Comparison of ENCODE assay signal across 1 cellular context in the genomic region with DNA sequence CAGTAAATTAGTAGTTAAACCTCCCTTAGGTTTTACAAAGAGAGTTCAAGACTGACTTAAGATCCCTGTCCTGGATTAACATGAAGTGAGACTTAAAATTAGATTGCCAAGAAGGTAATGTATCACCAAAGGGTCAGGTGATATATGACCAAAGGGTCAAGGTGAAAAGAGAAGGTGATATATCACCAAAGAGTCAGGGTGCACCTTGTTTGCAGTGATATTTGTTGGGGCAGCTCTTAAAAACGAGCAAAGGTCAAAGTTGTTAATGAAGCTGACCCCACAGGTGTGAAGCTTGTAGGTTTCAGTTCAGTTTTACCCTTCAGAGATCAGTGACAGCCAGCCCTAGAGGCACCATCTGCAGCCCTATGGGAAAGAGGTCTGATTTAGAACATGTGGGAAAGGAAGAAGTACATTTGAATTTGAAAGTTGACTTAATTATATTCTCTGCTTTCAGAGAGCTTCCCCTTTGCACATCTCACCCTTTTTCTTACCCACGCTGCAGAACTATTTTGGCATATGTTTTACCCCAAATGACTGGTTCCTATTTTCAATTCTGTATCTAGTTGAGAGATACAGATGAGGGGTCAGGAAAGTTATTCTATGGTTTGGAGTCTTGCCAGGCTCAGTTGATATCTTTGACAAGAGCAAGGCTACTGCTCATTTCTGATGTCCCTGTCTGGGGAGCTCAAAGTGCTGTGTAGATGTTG.
TF ChIP-seq lines count a peak whose summit lies in the region.

No MANE protein-coding gene starts in this region.

TF ChIP-seq in GM12878, 131 proteins besides CTCF, POLR2A, EP300 and RAD21 (continued from another document and continues in another):
- TF ChIP-seq, protein P1, sequence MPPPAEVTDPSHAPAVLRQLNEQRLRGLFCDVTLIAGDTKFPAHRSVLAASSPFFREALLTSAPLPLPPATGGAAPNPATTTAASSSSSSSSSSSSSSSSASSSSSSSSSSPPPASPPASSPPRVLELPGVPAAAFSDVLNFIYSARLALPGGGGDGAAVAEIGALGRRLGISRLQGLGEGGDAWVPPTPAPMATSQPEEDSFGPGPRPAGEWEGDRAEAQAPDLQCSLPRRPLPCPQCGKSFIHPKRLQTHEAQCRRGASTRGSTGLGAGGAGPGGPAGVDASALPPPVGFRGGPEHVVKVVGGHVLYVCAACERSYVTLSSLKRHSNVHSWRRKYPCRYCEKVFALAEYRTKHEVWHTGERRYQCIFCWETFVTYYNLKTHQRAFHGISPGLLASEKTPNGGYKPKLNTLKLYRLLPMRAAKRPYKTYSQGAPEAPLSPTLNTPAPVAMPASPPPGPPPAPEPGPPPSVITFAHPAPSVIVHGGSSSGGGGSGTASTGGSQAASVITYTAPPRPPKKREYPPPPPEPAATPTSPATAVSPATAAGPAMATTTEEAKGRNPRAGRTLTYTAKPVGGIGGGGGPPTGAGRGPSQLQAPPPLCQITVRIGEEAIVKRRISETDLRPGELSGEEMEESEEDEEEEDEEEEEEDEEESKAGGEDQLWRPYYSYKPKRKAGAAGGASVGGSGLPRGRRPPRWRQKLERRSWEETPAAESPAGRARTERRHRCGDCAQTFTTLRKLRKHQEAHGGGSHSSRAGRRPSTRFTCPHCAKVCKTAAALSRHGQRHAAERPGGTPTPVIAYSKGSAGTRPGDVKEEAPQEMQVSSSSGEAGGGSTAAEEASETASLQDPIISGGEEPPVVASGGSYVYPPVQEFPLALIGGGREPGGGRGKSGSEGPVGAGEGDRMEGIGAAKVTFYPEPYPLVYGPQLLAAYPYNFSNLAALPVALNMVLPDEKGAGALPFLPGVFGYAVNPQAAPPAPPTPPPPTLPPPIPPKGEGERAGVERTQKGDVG (CRISPR knock-in tag; IDR thresholded peaks at IDR 0.05) = no peak
- peak; percentile 85; the same call in 1 of the 2 replicates for TF ChIP-seq TBL1XR1 (IDR thresholded peaks at IDR 0.05; ENCODE audit: low read depth, low read length)
- TF ChIP-seq, protein P2, sequence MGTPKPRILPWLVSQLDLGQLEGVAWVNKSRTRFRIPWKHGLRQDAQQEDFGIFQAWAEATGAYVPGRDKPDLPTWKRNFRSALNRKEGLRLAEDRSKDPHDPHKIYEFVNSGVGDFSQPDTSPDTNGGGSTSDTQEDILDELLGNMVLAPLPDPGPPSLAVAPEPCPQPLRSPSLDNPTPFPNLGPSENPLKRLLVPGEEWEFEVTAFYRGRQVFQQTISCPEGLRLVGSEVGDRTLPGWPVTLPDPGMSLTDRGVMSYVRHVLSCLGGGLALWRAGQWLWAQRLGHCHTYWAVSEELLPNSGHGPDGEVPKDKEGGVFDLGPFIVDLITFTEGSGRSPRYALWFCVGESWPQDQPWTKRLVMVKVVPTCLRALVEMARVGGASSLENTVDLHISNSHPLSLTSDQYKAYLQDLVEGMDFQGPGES (IDR thresholded peaks at IDR 0.05) = no peak
- TF ChIP-seq IKZF1 (conservative IDR thresholded peaks at IDR 0.05) = peak; percentile 93
- peak; percentile 69 for TF ChIP-seq KLF5 (IDR thresholded peaks at IDR 0.05; ENCODE audit: partially characterized antibody)
- peak; percentile 1 for TF ChIP-seq SIX5 (IDR thresholded peaks at IDR 0.05; ENCODE audit: low read depth, low read length, severe bottlenecking)
- TF ChIP-seq, protein P3, sequence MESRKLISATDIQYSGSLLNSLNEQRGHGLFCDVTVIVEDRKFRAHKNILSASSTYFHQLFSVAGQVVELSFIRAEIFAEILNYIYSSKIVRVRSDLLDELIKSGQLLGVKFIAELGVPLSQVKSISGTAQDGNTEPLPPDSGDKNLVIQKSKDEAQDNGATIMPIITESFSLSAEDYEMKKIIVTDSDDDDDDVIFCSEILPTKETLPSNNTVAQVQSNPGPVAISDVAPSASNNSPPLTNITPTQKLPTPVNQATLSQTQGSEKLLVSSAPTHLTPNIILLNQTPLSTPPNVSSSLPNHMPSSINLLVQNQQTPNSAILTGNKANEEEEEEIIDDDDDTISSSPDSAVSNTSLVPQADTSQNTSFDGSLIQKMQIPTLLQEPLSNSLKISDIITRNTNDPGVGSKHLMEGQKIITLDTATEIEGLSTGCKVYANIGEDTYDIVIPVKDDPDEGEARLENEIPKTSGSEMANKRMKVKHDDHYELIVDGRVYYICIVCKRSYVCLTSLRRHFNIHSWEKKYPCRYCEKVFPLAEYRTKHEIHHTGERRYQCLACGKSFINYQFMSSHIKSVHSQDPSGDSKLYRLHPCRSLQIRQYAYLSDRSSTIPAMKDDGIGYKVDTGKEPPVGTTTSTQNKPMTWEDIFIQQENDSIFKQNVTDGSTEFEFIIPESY (IDR thresholded peaks at IDR 0.05) = peak; percentile 48; the same call in 1 of the 2 replicates
- TF ChIP-seq FOXM1 (IDR thresholded peaks at IDR 0.05; ENCODE audit: low read depth, low read length) = peak; percentile 100
- TF ChIP-seq ZSCAN29 (IDR thresholded peaks at IDR 0.05) = 0 out of 2 replicates have a peak, but pooled peaks have one; percentile 9
- TF ChIP-seq ZNF592 (IDR thresholded peaks at IDR 0.05) = peak; percentile 76
- TF ChIP-seq BCL11A (IDR thresholded peaks at IDR 0.05; ENCODE audit: low read depth, low read length) = peak; percentile 86
- TF ChIP-seq YBX1 (IDR thresholded peaks at IDR 0.05) = peak; percentile 90
- TF ChIP-seq NFYA (IDR thresholded peaks at IDR 0.05; ENCODE audit: borderline replicate concordance, low read depth, low read length) = no peak
- no peak for TF ChIP-seq HDAC6 (IDR thresholded peaks at IDR 0.05; ENCODE audit: unreplicated experiment)
- no peak for TF ChIP-seq EGR1 (IDR thresholded peaks at IDR 0.05; ENCODE audit: borderline replicate concordance in 1 of 2, low read depth in 2 of 2, low read length in 2 of 2)
- TF ChIP-seq RELB (IDR thresholded peaks at IDR 0.05; ENCODE audit: low read depth) = peak; percentile 92
- peak; percentile 84 for TF ChIP-seq POU2F2 (IDR thresholded peaks at IDR 0.05; ENCODE audit: borderline replicate concordance, low read depth, low read length)
- peak; percentile 20 for TF ChIP-seq E2F8 (IDR thresholded peaks at IDR 0.05; ENCODE audit: low read depth, partially characterized antibody)
- peak; percentile 15; the same call in 1 of the 2 replicates for TF ChIP-seq PRDM15 (CRISPR knock-in tag; IDR thresholded peaks at IDR 0.05)
- peak in 1 of 2 experiments; percentile 81; a peak in 1 of 4 replicates for TF ChIP-seq CEBPB (IDR thresholded peaks at IDR 0.05; ENCODE audit: borderline replicate concordance in 1 of 2, low read depth in 2 of 2, low read length in 2 of 2)
- TF ChIP-seq ESRRA (IDR thresholded peaks at IDR 0.05; ENCODE audit: low read length) = peak; percentile 99
- TF ChIP-seq NR2C1 (IDR thresholded peaks at IDR 0.05) = peak; percentile 92
- peak; percentile 79; the same call in 1 of the 2 replicates for TF ChIP-seq RB1 (IDR thresholded peaks at IDR 0.05; ENCODE audit: borderline replicate concordance)
- TF ChIP-seq YY1 (IDR thresholded peaks at IDR 0.05; ENCODE audit: low read depth, low read length) = peak; percentile 26; the same call in 1 of the 2 replicates
- TF ChIP-seq WRNIP1 (IDR thresholded peaks at IDR 0.05; ENCODE audit: borderline replicate concordance, low read depth, low read length) = no peak
- TF ChIP-seq, protein P4, sequence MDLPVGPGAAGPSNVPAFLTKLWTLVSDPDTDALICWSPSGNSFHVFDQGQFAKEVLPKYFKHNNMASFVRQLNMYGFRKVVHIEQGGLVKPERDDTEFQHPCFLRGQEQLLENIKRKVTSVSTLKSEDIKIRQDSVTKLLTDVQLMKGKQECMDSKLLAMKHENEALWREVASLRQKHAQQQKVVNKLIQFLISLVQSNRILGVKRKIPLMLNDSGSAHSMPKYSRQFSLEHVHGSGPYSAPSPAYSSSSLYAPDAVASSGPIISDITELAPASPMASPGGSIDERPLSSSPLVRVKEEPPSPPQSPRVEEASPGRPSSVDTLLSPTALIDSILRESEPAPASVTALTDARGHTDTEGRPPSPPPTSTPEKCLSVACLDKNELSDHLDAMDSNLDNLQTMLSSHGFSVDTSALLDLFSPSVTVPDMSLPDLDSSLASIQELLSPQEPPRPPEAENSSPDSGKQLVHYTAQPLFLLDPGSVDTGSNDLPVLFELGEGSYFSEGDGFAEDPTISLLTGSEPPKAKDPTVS (IDR thresholded peaks at IDR 0.05; ENCODE audit: low read depth, low read length) = no peak
- TF ChIP-seq IRF4 (IDR thresholded peaks at IDR 0.05; ENCODE audit: low read depth, low read length) = peak; percentile 83
